ENCODE assay signal across 30 cellular contexts in genomic region chr9:4503103-4503502, GRCh38. TPM values are rescaled to one million over a fixed set of nuclear protein-coding genes. Genes with fewer than 3 reads are reported as not detected.
"Had no signal": no experiment of that assay in that cellular context is flagged by ENCODE, and none has a peak within 500 bp of the region (broad histone marks: within the 10 kb centered on the region; RNA-seq: fewer than 3 reads in every experiment).

No MANE protein-coding gene starts in this region.

- H3K4me1 ChIP-seq: foreskin keratinocyte, gastroesophageal sphincter, lower lobe of right lung, parathyroid adenoma, prostate gland, right atrium auricular region, spleen, tibial nerve, upper lobe of left lung had no signal

- H3K4me3 ChIP-seq: dorsolateral prefrontal cortex, gastroesophageal sphincter, heart left ventricle, left ventricle myocardium inferior, lower lobe of right lung, prostate gland, right atrium auricular region, sigmoid colon, spleen, thoracic aorta, tibial nerve, upper lobe of left lung had no signal

- H3K9me3 ChIP-seq: gastroesophageal sphincter, heart left ventricle, left ventricle myocardium inferior, lower lobe of right lung, neutrophil, prostate gland, right atrium auricular region, sigmoid colon, spleen, thoracic aorta, tibial nerve, upper lobe of left lung had no signal

- H2AFZ ChIP-seq: parathyroid adenoma had no signal

- H3K36me3 ChIP-seq: gastroesophageal sphincter, heart left ventricle, left ventricle myocardium inferior, lower lobe of right lung, neutrophil, prostate gland, right atrium auricular region, spleen, thoracic aorta, tibial nerve, upper lobe of left lung had no signal

- H3K79me2 ChIP-seq: parathyroid adenoma had no signal

- H3K27ac Mint-ChIP-seq: endodermal cell; natural killer cell; stimulated activated naive B cell treated with anti-CD40 and anti-IgM and Interleukin-4, amounts not matched to agents 10 μg/mL and 1 μg/mL and 100 μg/mL, for 72 hours; stimulated activated naive CD8-positive, alpha-beta T cell treated with anti-CD3 and anti-CD28 coated beads, Interleukin-15, Interleukin-2, amounts not matched to agents 100 ng/mL and 50 ng/mL, for 24 hours had no signal

- H3K36me3 Mint-ChIP-seq: natural killer cell; stimulated activated naive B cell treated with anti-CD40 and anti-IgM and Interleukin-4, amounts not matched to agents 10 μg/mL and 1 μg/mL and 100 μg/mL, for 72 hours had no signal

- H3K27ac ChIP-seq: dorsolateral prefrontal cortex, epithelial cell of prostate, foreskin keratinocyte, gastroesophageal sphincter, heart left ventricle, left ventricle myocardium inferior, lower lobe of right lung, neutrophil, parathyroid adenoma, prostate gland, right atrium auricular region, sigmoid colon, spleen, thoracic aorta, tibial nerve, upper lobe of left lung had no signal

- H3K4me3 Mint-ChIP-seq: endodermal cell; natural killer cell; neural crest cell; stimulated activated naive B cell treated with anti-CD40 and anti-IgM and Interleukin-4, amounts not matched to agents 10 μg/mL and 1 μg/mL and 100 μg/mL, for 72 hours; stimulated activated naive CD8-positive, alpha-beta T cell treated with anti-CD3 and anti-CD28 coated beads, Interleukin-15, Interleukin-2, amounts not matched to agents 100 ng/mL and 50 ng/mL, for 24 hours had no signal

- H3K9ac ChIP-seq: parathyroid adenoma had no signal

- H3K9me3 Mint-ChIP-seq: endodermal cell; natural killer cell; neural crest cell; stimulated activated naive B cell treated with anti-CD40 and anti-IgM and Interleukin-4, amounts not matched to agents 10 μg/mL and 1 μg/mL and 100 μg/mL, for 72 hours; stimulated activated naive CD8-positive, alpha-beta T cell treated with anti-CD3 and anti-CD28 coated beads, Interleukin-15, Interleukin-2, amounts not matched to agents 100 ng/mL and 50 ng/mL, for 24 hours had no signal

- H3K27me3 ChIP-seq: gastroesophageal sphincter, right atrium auricular region, sigmoid colon, tibial nerve, upper lobe of left lung had no signal

- H3K4me1 Mint-ChIP-seq: natural killer cell; stimulated activated naive B cell treated with anti-CD40 and anti-IgM and Interleukin-4, amounts not matched to agents 10 μg/mL and 1 μg/mL and 100 μg/mL, for 72 hours had no signal

- DNase-seq: dorsolateral prefrontal cortex; effector CD8-positive, alpha-beta T cell; endodermal cell; foreskin keratinocyte; heart left ventricle; hippocampal formation; left cardiac atrium; left ventricle myocardium inferior; lower lobe of right lung; natural killer cell; sigmoid colon; spleen; stimulated activated CD4-positive, alpha-beta T cell treated with anti-CD3 and anti-CD28 coated beads, Interleukin-2, amount 100 ng/mL, for 48 hours; stimulated activated naive B cell treated with anti-CD40 and anti-IgM and Interleukin-4, amounts not matched to agents 10 μg/mL and 1 μg/mL and 100 μg/mL, for 72 hours; upper lobe of left lung had no signal

- FAIRE-seq: colon, islet of Langerhans, urothelium cell line had no signal

- H3K27me3 Mint-ChIP-seq: stimulated activated naive CD8-positive, alpha-beta T cell treated with anti-CD3 and anti-CD28 coated beads, Interleukin-15, Interleukin-2, amounts not matched to agents 100 ng/mL and 50 ng/mL, for 24 hours had no signal

- ATAC-seq: foreskin keratinocyte; gastroesophageal sphincter; heart left ventricle; left cardiac atrium; lower lobe of right lung; natural killer cell; stimulated activated naive B cell treated with anti-CD40 and anti-IgM and Interleukin-4, amounts not matched to agents 10 μg/mL and 1 μg/mL and 100 μg/mL, for 72 hours had no signal

RNA-seq across cellular contexts. Expression of gene SLC1A1, which starts 12.8 kb away (rescaled TPM):
- total RNA-seq: foreskin keratinocyte, mononuclear cell, natural killer cell, skeletal muscle tissue had no signal
